31 cellular contexts compared by ENCODE assay signal in the genomic region with DNA sequence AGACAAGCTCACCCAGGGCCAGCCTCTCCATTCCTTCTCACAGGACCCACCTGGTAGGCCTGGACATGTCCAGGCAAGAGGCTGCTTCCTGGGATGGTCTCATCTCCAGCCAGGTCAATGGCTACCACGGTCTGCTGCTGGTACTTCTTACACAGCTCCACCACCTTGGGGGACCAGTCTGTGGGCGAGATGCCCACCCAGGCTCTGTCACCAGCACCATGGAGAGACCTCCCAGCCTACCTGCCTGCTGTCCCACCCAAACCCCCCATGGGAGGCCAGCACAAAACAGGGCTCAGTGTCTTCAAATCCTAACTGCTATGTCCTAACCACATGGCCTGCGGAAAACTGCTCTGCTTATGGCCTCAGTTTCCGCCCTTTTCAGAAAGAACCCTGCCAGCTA.
"Had no signal": no experiment of that assay in that cellular context is flagged by ENCODE, and none has a peak within 500 bp of the region (broad histone marks: within the 10 kb centered on the region; RNA-seq: fewer than 3 reads in every experiment).

No MANE protein-coding gene starts in this region.

- ATAC-seq: activated CD4-positive, alpha-beta T cell treated with anti-CD3 and anti-CD28 coated beads for 36 hours; activated CD8-positive, alpha-beta memory T cell treated with anti-CD3 and anti-CD28 coated beads, Interleukin-2, amount 10 ng/mL, durations not matched to agents 7 days and 5 days; activated CD8-positive, alpha-beta T cell treated with anti-CD3 and anti-CD28 coated beads, Interleukin-2, amount 10 ng/mL, durations not matched to agents 7 days and 5 days; esophagus mucosa; T-cell had no signal

- DNase-seq: activated CD4-positive, alpha-beta memory T cell treated with anti-CD3 and anti-CD28 coated beads for 36 hours; activated CD4-positive, alpha-beta T cell treated with anti-CD3 and anti-CD28 coated beads for 36 hours; activated CD4-positive, alpha-beta T cell treated with anti-CD3 and anti-CD28 coated beads, Interleukin-2, amount 10 ng/mL, durations not matched to agents 24 days and 14 days; activated CD4-positive, CD25-positive, alpha-beta regulatory T cell; activated CD4-positive, CD25-positive, alpha-beta regulatory T cell treated with anti-CD3 and anti-CD28 coated beads, Interleukin-2, amount 50 U/mL, for 72 hours; activated CD8-positive, alpha-beta memory T cell treated with anti-CD3 and anti-CD28 coated beads, Interleukin-2, amount 10 ng/mL, durations not matched to agents 7 days and 5 days; activated CD8-positive, alpha-beta memory T cell treated with anti-CD3 and anti-CD28 coated beads, Interleukin-2, amount 50 U/mL, for 4 hours; activated CD8-positive, alpha-beta T cell treated with anti-CD3 and anti-CD28 coated beads, Interleukin-2, amount 10 ng/mL, durations not matched to agents 7 days and 5 days; activated gamma-delta T cell; activated naive CD4-positive, alpha-beta T cell; activated naive CD4-positive, alpha-beta T cell treated with anti-CD3 and anti-CD28 coated beads, Interleukin-2, amount 10 ng/mL, durations not matched to agents 7 days and 5 days; activated T-cell treated with anti-CD3 and anti-CD28 coated beads, Interleukin-2, amount 50 U/mL, for 1 hour; activated T-cell treated with anti-CD3 and anti-CD28 coated beads, Interleukin-2, amount 50 U/mL, for 48 hours; amniotic stem cell; anterior cingulate cortex; brain microvascular endothelial cell; dorsolateral prefrontal cortex; effector memory CD4-positive, alpha-beta T cell; endodermal cell; foreskin fibroblast; head of caudate nucleus; T-cell; T1000 had no signal

- H3K4me3 Mint-ChIP-seq: activated CD4-positive, alpha-beta memory T cell treated with anti-CD3 and anti-CD28 coated beads for 36 hours; activated CD4-positive, alpha-beta T cell treated with anti-CD3 and anti-CD28 coated beads for 36 hours; activated CD4-positive, alpha-beta T cell treated with anti-CD3 and anti-CD28 coated beads, Interleukin-2, amount 10 ng/mL, durations not matched to agents 24 days and 14 days; activated CD8-positive, alpha-beta memory T cell treated with anti-CD3 and anti-CD28 coated beads, Interleukin-2, amount 10 ng/mL, durations not matched to agents 7 days and 5 days; activated CD8-positive, alpha-beta T cell treated with anti-CD3 and anti-CD28 coated beads, Interleukin-2, amount 10 ng/mL, durations not matched to agents 7 days and 5 days; activated naive CD4-positive, alpha-beta T cell treated with anti-CD3 and anti-CD28 coated beads, Interleukin-2, amount 10 ng/mL, durations not matched to agents 7 days and 5 days; activated naive CD8-positive, alpha-beta T cell; activated T-helper 1 cell treated with anti-CD3 and anti-CD28 coated beads, Interleukin-12 subunit alpha, Interleukin-12 subunit beta, Interleukin-2, Interleukin-4 antibody, amounts not matched to agents 30 ng/mL and 10 ng/mL and 1 ng/mL, durations not matched to agents 14 hours and 24 hours and 36 hours; central memory CD8-positive, alpha-beta T cell; dendritic cell treated with granulocyte-macrophage colony-stimulating factor and Interleukin-4, amounts not matched to agents 40 ng/mL and 50 ng/mL, for 4 days; endodermal cell; T-cell; T-helper 1 cell treated with Interleukin-12 subunit alpha and Interleukin-12 subunit beta and Interleukin-4 antibody, amounts not matched to agents 30 μg/mL and 1 μg/mL, for 36 hours; T-helper 2 cell treated with Interferon-gamma antibody and Interleukin-4, amounts not matched to agents 5 μg/mL and 100 μg/mL, for 36 hours had no signal

- H3K4me3 ChIP-seq: coronary artery, dorsolateral prefrontal cortex had no signal

- H3K27ac ChIP-seq: brain microvascular endothelial cell, coronary artery had no signal

- H3K27me3 ChIP-seq: brain microvascular endothelial cell, dorsolateral prefrontal cortex had no signal

- H3K27ac Mint-ChIP-seq: activated CD4-positive, alpha-beta memory T cell treated with anti-CD3 and anti-CD28 coated beads for 36 hours; activated CD4-positive, alpha-beta T cell treated with anti-CD3 and anti-CD28 coated beads for 36 hours; activated CD4-positive, alpha-beta T cell treated with anti-CD3 and anti-CD28 coated beads, Interleukin-2, amount 10 ng/mL, durations not matched to agents 24 days and 14 days; activated CD8-positive, alpha-beta memory T cell treated with anti-CD3 and anti-CD28 coated beads, Interleukin-2, amount 10 ng/mL, durations not matched to agents 7 days and 5 days; activated CD8-positive, alpha-beta T cell treated with anti-CD3 and anti-CD28 coated beads, Interleukin-2, amount 10 ng/mL, durations not matched to agents 7 days and 5 days; activated naive CD4-positive, alpha-beta T cell treated with anti-CD3 and anti-CD28 coated beads, Interleukin-2, amount 10 ng/mL, durations not matched to agents 7 days and 5 days; activated naive CD8-positive, alpha-beta T cell; activated T-helper 1 cell treated with anti-CD3 and anti-CD28 coated beads, Interleukin-12 subunit alpha, Interleukin-12 subunit beta, Interleukin-2, Interleukin-4 antibody, amounts not matched to agents 30 ng/mL and 10 ng/mL and 1 ng/mL, durations not matched to agents 14 hours and 24 hours and 36 hours; dendritic cell treated with granulocyte-macrophage colony-stimulating factor and Interleukin-4, amounts not matched to agents 40 ng/mL and 50 ng/mL, for 4 days; endodermal cell; T-helper 2 cell treated with Interferon-gamma antibody and Interleukin-4, amounts not matched to agents 5 μg/mL and 100 μg/mL, for 36 hours had no signal

- H3K9me3 Mint-ChIP-seq: activated CD4-positive, alpha-beta memory T cell treated with anti-CD3 and anti-CD28 coated beads for 36 hours; activated T-helper 1 cell treated with anti-CD3 and anti-CD28 coated beads, Interleukin-12 subunit alpha, Interleukin-12 subunit beta, Interleukin-2, Interleukin-4 antibody, amounts not matched to agents 30 ng/mL and 10 ng/mL and 1 ng/mL, durations not matched to agents 14 hours and 24 hours and 36 hours; central memory CD8-positive, alpha-beta T cell; T-helper 2 cell treated with Interferon-gamma antibody and Interleukin-4, amounts not matched to agents 5 μg/mL and 100 μg/mL, for 36 hours had no signal

- H3K27me3 Mint-ChIP-seq: activated CD4-positive, alpha-beta memory T cell treated with anti-CD3 and anti-CD28 coated beads for 36 hours; activated CD4-positive, alpha-beta T cell treated with anti-CD3 and anti-CD28 coated beads for 36 hours; activated CD4-positive, alpha-beta T cell treated with anti-CD3 and anti-CD28 coated beads, Interleukin-2, amount 10 ng/mL, durations not matched to agents 24 days and 14 days; activated CD8-positive, alpha-beta memory T cell treated with anti-CD3 and anti-CD28 coated beads, Interleukin-2, amount 10 ng/mL, durations not matched to agents 7 days and 5 days; activated naive CD4-positive, alpha-beta T cell treated with anti-CD3 and anti-CD28 coated beads, Interleukin-2, amount 10 ng/mL, durations not matched to agents 7 days and 5 days; activated naive CD8-positive, alpha-beta T cell; central memory CD8-positive, alpha-beta T cell; dendritic cell treated with granulocyte-macrophage colony-stimulating factor and Interleukin-4, amounts not matched to agents 40 ng/mL and 50 ng/mL, for 4 days; T-cell had no signal
